In genomic region chr9:128190013-128190412, GRCh38 we compare ENCODE assay signal across 10 cellular contexts. TPM values are rescaled to one million over a fixed set of nuclear protein-coding genes. Genes with fewer than 3 reads are reported as not detected.
DNase-seq lines count a peak whose midpoint lies in the region; ATAC-seq, FAIRE-seq and TF ChIP-seq lines count a peak whose summit lies in the region.
"Had no signal": no experiment of that assay in that cellular context is flagged by ENCODE, and none has a peak within 500 bp of the region (broad histone marks: within the 10 kb centered on the region; RNA-seq: fewer than 3 reads in every experiment).

No MANE protein-coding gene starts in this region.

- DNase-seq in activated T-cell treated with anti-CD3 and anti-CD28 coated beads, Interleukin-2, amount 50 U/mL, for 4 hours: no peak
- no peak for DNase-seq in activated T-cell treated with anti-CD3 and anti-CD28 coated beads for 4 hours
- no peak for DNase-seq in RWPE1 (ENCODE audit: low spot score)
- no peak for DNase-seq in endodermal cell
- no peak for DNase-seq in stimulated activated effector memory CD8-positive, alpha-beta T cell treated with anti-CD3 and anti-CD28 coated beads, Interleukin-12 subunit alpha, Interleukin-12 subunit beta, amount 100 ng/mL, for 72 hours (ENCODE audit: low spot score in 2 of 2)
- DNase-seq in frontal cortex (ENCODE audit: low spot score in 2 of 2): no peak
- DNase-seq: NCI-H1436 treated with DMSO at 0.1 percent for 48 hours had no signal

- H3K4me3 Mint-ChIP-seq in activated T-cell treated with anti-CD3 and anti-CD28 coated beads, Interleukin-2, amount 50 U/mL, for 4 hours: peak overlapping the region; percentile 91
- peak overlapping the region; percentile 90 for H3K4me3 Mint-ChIP-seq in endodermal cell
- peak overlapping the region; percentile 96 for H3K4me3 Mint-ChIP-seq in stimulated activated effector memory CD8-positive, alpha-beta T cell treated with anti-CD3 and anti-CD28 coated beads, Interleukin-12 subunit alpha, Interleukin-12 subunit beta, amount 100 ng/mL, for 72 hours

- no peaks in the 10 kb centered on the region for H3K27me3 Mint-ChIP-seq in activated T-cell treated with anti-CD3 and anti-CD28 coated beads, Interleukin-2, amount 50 U/mL, for 4 hours (ENCODE audit: low read depth)
- no peaks in the 10 kb centered on the region for H3K27me3 Mint-ChIP-seq in endodermal cell (ENCODE audit: insufficient read depth)

- TF ChIP-seq CTCF in RWPE1 (conservative IDR thresholded peaks at IDR 0.05; ENCODE audit: low read depth): no peak
- peak; percentile 31 for TF ChIP-seq CTCF in endodermal cell (conservative IDR thresholded peaks at IDR 0.05)

- H3K4me1 Mint-ChIP-seq in activated T-cell treated with anti-CD3 and anti-CD28 coated beads, Interleukin-2, amount 50 U/mL, for 4 hours (ENCODE audit: low read depth): peaks cover 24% of the 10 kb centered on the region
- peaks cover 12% of the 10 kb centered on the region for H3K4me1 Mint-ChIP-seq in endodermal cell
- peaks cover 51% of the 10 kb centered on the region for H3K4me1 Mint-ChIP-seq in stimulated activated effector memory CD8-positive, alpha-beta T cell treated with anti-CD3 and anti-CD28 coated beads, Interleukin-12 subunit alpha, Interleukin-12 subunit beta, amount 100 ng/mL, for 72 hours

- H3K36me3 Mint-ChIP-seq in activated T-cell treated with anti-CD3 and anti-CD28 coated beads, Interleukin-2, amount 50 U/mL, for 4 hours (ENCODE audit: insufficient read depth): peaks cover 17% of the 10 kb centered on the region
- H3K36me3 Mint-ChIP-seq in endodermal cell (ENCODE audit: low read depth): peaks cover 37% of the 10 kb centered on the region
- H3K36me3 Mint-ChIP-seq in stimulated activated effector memory CD8-positive, alpha-beta T cell treated with anti-CD3 and anti-CD28 coated beads, Interleukin-12 subunit alpha, Interleukin-12 subunit beta, amount 100 ng/mL, for 72 hours: peaks cover 55% of the 10 kb centered on the region

- H3K9ac ChIP-seq in endodermal cell (ENCODE audit: extremely low read depth, low read length, poor library complexity, severe bottlenecking): no peak overlapping the region

- no peak for ATAC-seq in activated T-cell treated with anti-CD3 and anti-CD28 coated beads, Interleukin-2, amount 50 U/mL, for 4 hours
- ATAC-seq in stimulated activated effector memory CD8-positive, alpha-beta T cell treated with anti-CD3 and anti-CD28 coated beads, Interleukin-12 subunit alpha, Interleukin-12 subunit beta, amount 100 ng/mL, for 72 hours: no peak
- no peak for ATAC-seq in HG03196 (IDR thresholded peaks at IDR 0.05; ENCODE audit: unreplicated experiment)
- no peak for ATAC-seq in HG03139 (IDR thresholded peaks at IDR 0.05; ENCODE audit: unreplicated experiment)
- ATAC-seq: gastroesophageal sphincter had no signal

- no peaks in the 10 kb centered on the region for H3K27me3 ChIP-seq in endodermal cell (ENCODE audit: control insufficient read depth, insufficient read depth, low read length, poor library complexity, severe bottlenecking)
- H3K27me3 ChIP-seq: gastroesophageal sphincter had no signal

- no peaks in the 10 kb centered on the region for H3K9me3 Mint-ChIP-seq in activated T-cell treated with anti-CD3 and anti-CD28 coated beads, Interleukin-2, amount 50 U/mL, for 4 hours
- H3K9me3 Mint-ChIP-seq in endodermal cell: no peaks in the 10 kb centered on the region
- no peaks in the 10 kb centered on the region for H3K9me3 Mint-ChIP-seq in stimulated activated effector memory CD8-positive, alpha-beta T cell treated with anti-CD3 and anti-CD28 coated beads, Interleukin-12 subunit alpha, Interleukin-12 subunit beta, amount 100 ng/mL, for 72 hours

- no peaks in the 10 kb centered on the region for H3K9me3 ChIP-seq in endodermal cell (ENCODE audit: control insufficient read depth, low read length)
- H3K9me3 ChIP-seq: gastroesophageal sphincter had no signal

- peak overlapping the region; percentile 90 for H3K4me3 ChIP-seq in endodermal cell (ENCODE audit: low read length)

- H3K27ac Mint-ChIP-seq in endodermal cell: no peak overlapping the region
- peak overlapping the region; percentile 96 for H3K27ac Mint-ChIP-seq in stimulated activated effector memory CD8-positive, alpha-beta T cell treated with anti-CD3 and anti-CD28 coated beads, Interleukin-12 subunit alpha, Interleukin-12 subunit beta, amount 100 ng/mL, for 72 hours

- no peak for FAIRE-seq in frontal cortex (lab: Jason Lieb, UNC)

- CTCF ChIA-PET in RWPE1 (lab: Yijun Ruan, JAX): interaction anchor here (0.5 to 1.5 kb wide), 8 partner anchors 11 to 1255 kb away, joined by 3 to 8 read pairs (median 4); no protein-coding TSS in a partner anchor

- POLR2A ChIA-PET in RWPE1 (lab: Yijun Ruan, JAX; ENCODE audit: low non-redundant PET): interaction anchor here (0.5 to 1.1 kb wide), 4 partner anchors 11 to 1328 kb away, joined by 4 to 9 read pairs (median 6); no protein-coding TSS in a partner anchor

- H3K27ac ChIP-seq in RWPE1 (peak overlapping the region; percentile 89), endodermal cell (ENCODE audit: low read depth, low read length) (no peak overlapping the region)

- no peaks in the 10 kb centered on the region for H3K4me1 ChIP-seq in endodermal cell (ENCODE audit: control insufficient read depth, insufficient read depth, low read length)

- H3K36me3 ChIP-seq in endodermal cell (ENCODE audit: control insufficient read depth, insufficient read depth, low read length): peaks cover 34% of the 10 kb centered on the region

- WGBS in endodermal cell (ENCODE audit: insufficient coverage in 1 of 2, insufficient read length in 1 of 2), 2 experiments: 95% methylated on average over 2 of the region's 2 CpGs; no CpG with 5 or more reads in 1 of the 2 experiments

RNA-seq across cellular contexts. Expression of gene CIZ1, which starts 1.4 kb away (rescaled TPM):
- 100 to 1,000 TPM; 117 to 128 (median 124) TPM for total RNA-seq in activated T-cell treated with anti-CD3 and anti-CD28 coated beads, Interleukin-2, amount 50 U/mL, for 4 hours
- 100 to 1,000 TPM; 115 to 117 TPM for total RNA-seq in endodermal cell
- polyA plus RNA-seq in endodermal cell (2013, experiment 1 of 2): 123 TPM
- 111 TPM for polyA plus RNA-seq in endodermal cell (2013, experiment 2 of 2)
- total RNA-seq in frontal cortex: 15.9 TPM

RNA-seq across cellular contexts. Expression of gene DNM1, which starts 13.2 kb away (rescaled TPM):
- total RNA-seq in activated T-cell treated with anti-CD3 and anti-CD28 coated beads, Interleukin-2, amount 50 U/mL, for 4 hours: under 1 TPM; 0.32 to 0.43 (median 0.40) TPM
- total RNA-seq in endodermal cell (100 to 1,000 TPM in 1 of 2 donors, 10 to 100 TPM in 1; 55.8 to 147 TPM), frontal cortex (73.8 TPM)
- 78.9 TPM for polyA plus RNA-seq in endodermal cell (2013, experiment 1 of 2)
- 83.8 TPM for polyA plus RNA-seq in endodermal cell (2013, experiment 2 of 2)

RNA-seq across cellular contexts. Expression of gene BBLN, which starts 29.9 kb away (rescaled TPM):
- 10 to 100 TPM; 71.0 to 72.7 (median 71.6) TPM for total RNA-seq in activated T-cell treated with anti-CD3 and anti-CD28 coated beads, Interleukin-2, amount 50 U/mL, for 4 hours
- 10 to 100 TPM; 65.7 to 82.1 TPM for total RNA-seq in endodermal cell
- polyA plus RNA-seq in endodermal cell (2013, experiment 1 of 2): 105 TPM
- 99.0 TPM for polyA plus RNA-seq in endodermal cell (2013, experiment 2 of 2)
- total RNA-seq in frontal cortex: 55.4 TPM

RNA-seq across cellular contexts. Expression of gene LCN2, which starts 40.8 kb away (rescaled TPM):
- total RNA-seq in activated T-cell treated with anti-CD3 and anti-CD28 coated beads, Interleukin-2, amount 50 U/mL, for 4 hours: not detected
- total RNA-seq in endodermal cell (not detected), frontal cortex (not detected)
- polyA plus RNA-seq in endodermal cell (2013, experiment 1 of 2): not detected
- polyA plus RNA-seq in endodermal cell (2013, experiment 2 of 2): not detected

Comparison
In these comparisons a context has a peak if more than half of its experiments do, and no peak if none do; other contexts are left out.
1. RNA of gene DNM1, which starts 13.2 kb away (total RNA-seq): 55.8 to 147 TPM in endodermal cell and 73.8 TPM in frontal cortex (single experiment); 0.32 to 0.43 TPM in activated T-cell treated with anti-CD3 and anti-CD28 coated beads, Interleukin-2, amount 50 U/mL, for 4 hours; every median in the first group is over 10 times any median in the second.
2. Peak in every context shown above with its lines, with median percentiles within 50 percentile points of each other: H3K4me3 Mint-ChIP-seq.